Comparison of ENCODE assay signal across 16 cellular contexts in genomic region chr16:4891886-4892216, GRCh38.
"Had no signal": no experiment of that assay in that cellular context is flagged by ENCODE, and none has a peak within 500 bp of the region (broad histone marks: within the 10 kb centered on the region; RNA-seq: fewer than 3 reads in every experiment).

No MANE protein-coding gene starts in this region.

- H3K9me3 ChIP-seq: left lung, prostate gland, right lobe of liver, tibial artery had no signal

- ATAC-seq: activated naive CD4-positive, alpha-beta T cell treated with anti-CD3 and anti-CD28 coated beads, Interleukin-2, amount 50 U/mL, for 72 hours; left lung; natural killer cell treated with Interleukin-12 subunit alpha and Interleukin-12 subunit beta and Interleukin-15 and Interleukin-18, amount 100 ng/mL, for 72 hours; stimulated activated memory B cell treated with anti-CD40 and anti-IgM and Interleukin-4, amounts not matched to agents 10 μg/mL and 1 μg/mL and 100 μg/mL, for 72 hours had no signal

- H3K27ac ChIP-seq: epithelial cell of prostate, left lung, prostate gland, right lobe of liver, tibial artery had no signal

- H3K4me1 ChIP-seq: left lung, tibial artery had no signal

- DNase-seq: activated CD4-positive, alpha-beta T cell treated with anti-CD3 and anti-CD28 coated beads, Interleukin-2, amount 50 U/mL, for 1 hour; activated CD4-positive, CD25-positive, alpha-beta regulatory T cell; activated effector memory CD4-positive, alpha-beta T cell treated with Interleukin-2 at 50 U/mL for 16 hours; activated T-cell treated with anti-CD3 and anti-CD28 coated beads, Interleukin-2, amount 50 U/mL, for 24 hours; amniotic stem cell; cortex of kidney; effector CD8-positive, alpha-beta T cell; mesenchymal stem cell; right lobe of liver; tibial artery had no signal

- H3K4me3 ChIP-seq: left lung, prostate gland, right lobe of liver, tibial artery had no signal

- H3K27me3 ChIP-seq: left lung, right lobe of liver had no signal
